4 cellular contexts compared by ENCODE assay signal in genomic region chr1:80657048-80657653, GRCh38.
TF ChIP-seq lines count a peak whose summit lies in the region.

No MANE protein-coding gene starts in this region.

TF ChIP-seq in SK-N-SH, 30 proteins besides CTCF, POLR2A, EP300 and RAD21 (continued from another document):
- no peak for TF ChIP-seq MEF2A (IDR thresholded peaks at IDR 0.05; ENCODE audit: borderline replicate concordance, low read depth)

TF ChIP-seq in SK-N-SH treated with all-trans-retinoic acid at 6 μM for 48 hours, 23 proteins besides CTCF, POLR2A, EP300 and RAD21 (continued from another document):
- no peak for TF ChIP-seq CSDC2 (CRISPR knock-in tag; IDR thresholded peaks at IDR 0.05)
- no peak for TF ChIP-seq RARB (CRISPR knock-in tag; IDR thresholded peaks at IDR 0.05)
- TF ChIP-seq ESRRG (CRISPR knock-in tag; IDR thresholded peaks at IDR 0.05): no peak
- no peak for TF ChIP-seq GLIS3 (CRISPR knock-in tag; IDR thresholded peaks at IDR 0.05)
- no peak for TF ChIP-seq CSRNP3 (CRISPR knock-in tag; IDR thresholded peaks at IDR 0.05)
- TF ChIP-seq ZFP30 (CRISPR knock-in tag; IDR thresholded peaks at IDR 0.05): no peak
- no peak for TF ChIP-seq OSR1 (CRISPR knock-in tag; IDR thresholded peaks at IDR 0.05)

TF ChIP-seq in WTC11, 78 proteins besides CTCF, POLR2A, EP300 and RAD21 (continued from another document):
- TF ChIP-seq CDX4 (CRISPR knock-in tag; IDR thresholded peaks at IDR 0.05; ENCODE audit: borderline replicate concordance) (no peak), ZNF138 (CRISPR knock-in tag; conservative IDR thresholded peaks at IDR 0.05) (no peak), ESRRA (CRISPR knock-in tag; IDR thresholded peaks at IDR 0.05; ENCODE audit: borderline replicate concordance) (no peak), ATF6 (CRISPR knock-in tag; IDR thresholded peaks at IDR 0.05) (no peak), ATF2 (CRISPR knock-in tag; IDR thresholded peaks at IDR 0.05; ENCODE audit: borderline replicate concordance, low read depth) (no peak), IRF2 (CRISPR knock-in tag; IDR thresholded peaks at IDR 0.05; ENCODE audit: borderline replicate concordance, low read depth) (no peak), ZNF532 (CRISPR knock-in tag; IDR thresholded peaks at IDR 0.05; ENCODE audit: borderline replicate concordance) (no peak)

TF ChIP-seq in liver, 16 proteins besides CTCF, POLR2A, EP300 and RAD21:
- TF ChIP-seq NR2F2 (IDR thresholded peaks at IDR 0.05): no peak
- TF ChIP-seq FOXA2 (IDR thresholded peaks at IDR 0.05): peak; percentile 56
- TF ChIP-seq TAF1 (conservative IDR thresholded peaks at IDR 0.05): peak; percentile 45
- TF ChIP-seq HNF4G (IDR thresholded peaks at IDR 0.05): peak; percentile 76
- no peak for TF ChIP-seq FOXA1 (IDR thresholded peaks at IDR 0.05)
- TF ChIP-seq ATF3 (IDR thresholded peaks at IDR 0.05): no peak
- peak in 1 of 2 donors; percentile 1 for TF ChIP-seq JUND (IDR thresholded peaks at IDR 0.05)
- TF ChIP-seq SP1 (IDR thresholded peaks at IDR 0.05): peak; percentile 80
- TF ChIP-seq MAX (IDR thresholded peaks at IDR 0.05): peak; percentile 30
- peak; percentile 65 to 69 for TF ChIP-seq RXRA (IDR thresholded peaks at IDR 0.05)
- TF ChIP-seq GABPA (IDR thresholded peaks at IDR 0.05 in 1 of 2, conservative IDR thresholded peaks at IDR 0.05 in 1 of 2): no peak
- TF ChIP-seq REST (IDR thresholded peaks at IDR 0.05): peak; percentile 25
- no peak for TF ChIP-seq EGR1 (IDR thresholded peaks at IDR 0.05; ENCODE audit: low read depth in 2 of 2)
- TF ChIP-seq HNF4A (conservative IDR thresholded peaks at IDR 0.05): peak; percentile 85
- TF ChIP-seq YY1 (IDR thresholded peaks at IDR 0.05): peak; percentile 89
- peak; percentile 57 for TF ChIP-seq ZBTB33 (IDR thresholded peaks at IDR 0.05)
